Comparison of ENCODE assay signal across 8 cellular contexts in the genomic region with DNA sequence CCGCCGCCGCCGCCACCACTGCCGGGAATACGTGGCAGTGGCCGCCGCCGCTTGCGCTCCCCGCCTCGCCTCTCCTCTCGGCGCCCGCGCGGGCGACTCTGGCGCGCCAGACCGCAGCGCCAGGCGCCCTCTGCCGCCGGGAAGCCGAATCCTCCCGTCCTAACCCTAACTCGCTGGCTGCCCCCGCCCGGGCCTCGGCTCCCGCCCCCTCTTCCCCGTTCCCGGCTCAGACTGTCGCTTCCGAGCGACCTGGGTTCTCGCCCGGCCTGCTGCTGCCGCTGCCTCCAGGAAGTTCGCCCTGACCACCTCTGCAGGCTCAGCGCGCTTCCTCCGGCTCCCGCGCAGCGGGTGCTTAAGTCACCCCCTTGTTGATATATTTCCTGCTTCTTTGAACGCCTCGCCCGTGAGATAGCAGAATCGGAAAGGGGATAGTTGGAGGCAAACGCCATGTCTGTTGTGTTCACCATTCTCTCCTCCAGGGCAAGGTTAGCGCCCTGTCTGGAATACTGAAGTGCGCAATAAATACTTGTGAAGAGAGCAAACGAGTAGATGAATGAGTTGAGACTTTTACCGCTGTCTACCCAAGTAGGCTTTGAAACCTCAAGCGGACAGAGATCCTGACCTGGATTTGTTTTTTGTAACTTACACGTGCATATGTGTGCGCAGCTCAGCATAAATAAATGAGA. TPM values are rescaled to one million over a fixed set of nuclear protein-coding genes. Genes with fewer than 3 reads are reported as not detected.
DNase-seq lines count a peak whose midpoint lies in the region; ATAC-seq and TF ChIP-seq lines count a peak whose summit lies in the region.

SMCO4 (minus strand) TSS at position 100 of the 686 bp plus-strand sequence. CDS start 64,202 bp downstream, outside the sequence.

- H3K9me3 ChIP-seq in A673 (ENCODE audit: low read depth, low read length, poor library complexity, severe bottlenecking) (no peaks in the 10 kb centered on the region), iPS-18a (ENCODE audit: control insufficient read depth, low read depth, low read length) (no peaks in the 10 kb centered on the region), skeletal muscle satellite cell (replicated peaks; ENCODE audit: low read length) (no peaks in the 10 kb centered on the region)

- H3K9ac ChIP-seq in iPS-18a (ENCODE audit: low read length) (peak within 1 kb of the TSS; percentile 67), skeletal muscle satellite cell (ENCODE audit: low read depth, low read length) (peak within 1 kb of the TSS; percentile 73)

- POLR2A ChIA-PET in A673 (lab: Charles Lee; ENCODE audit: low non-redundant PET), result no interaction called here

- H3K27me3 ChIP-seq in A673 (replicated peaks; ENCODE audit: insufficient read depth, low read depth, low read length, poor library complexity) (no peaks in the 10 kb centered on the region), iPS-18a (ENCODE audit: control insufficient read depth, insufficient read depth, low read length) (no peaks in the 10 kb centered on the region), skeletal muscle satellite cell (ENCODE audit: control insufficient read depth, insufficient read depth, low read length) (peaks cover 18% of the 10 kb centered on the region)

- H3K36me3 Mint-ChIP-seq in brain, result no peaks in the 10 kb centered on the region

- no peak within 1 kb of the TSS for H3K27ac ChIP-seq in A673 (ENCODE audit: low read depth, low read length, poor library complexity, severe bottlenecking)
- H3K27ac ChIP-seq in iPS-18a (ENCODE audit: low read length), result no peak within 1 kb of the TSS

- no peaks in the 10 kb centered on the region for H3K4me1 ChIP-seq in A673 (ENCODE audit: insufficient read depth, low read length, poor library complexity, severe bottlenecking)
- H3K4me1 ChIP-seq in iPS-18a (ENCODE audit: control insufficient read depth, low read depth, low read length), result peaks cover 34% of the 10 kb centered on the region
- peaks cover 17% of the 10 kb centered on the region for H3K4me1 ChIP-seq in skeletal muscle satellite cell (ENCODE audit: control insufficient read depth, insufficient read depth, low read length)

- CTCF ChIA-PET in A673 (lab: Charles Lee), result no interaction called here

- ATAC-seq in GM18867 (IDR thresholded peaks at IDR 0.05; ENCODE audit: unreplicated experiment) (peak; percentile 87), HG03095 (IDR thresholded peaks at IDR 0.05; ENCODE audit: unreplicated experiment) (peak; percentile 85)

- H3K4me1 Mint-ChIP-seq in brain, result peaks cover 43% of the 10 kb centered on the region

- H3K27me3 Mint-ChIP-seq in brain, result peaks cover 22% of the 10 kb centered on the region

- H3K4me2 ChIP-seq in skeletal muscle satellite cell (ENCODE audit: low read length), result peak within 1 kb of the TSS; percentile 89

- peaks cover 0 to 3% (median 0%) of the 10 kb centered on the region in 5 experiments for H3K9me3 Mint-ChIP-seq in brain

- no TSS peak for BruUV-seq in A673 (replicated peaks; lab: Mats Ljungman, UMichigan)

- peak within 1 kb of the TSS; percentile 91 to 94 (median 91) for H3K4me3 Mint-ChIP-seq in brain

- H3K36me3 ChIP-seq in A673 (ENCODE audit: insufficient read depth, low read length, poor library complexity, severe bottlenecking), result no peaks in the 10 kb centered on the region
- H3K36me3 ChIP-seq in iPS-18a (ENCODE audit: control insufficient read depth, low read depth, low read length), result no peaks in the 10 kb centered on the region
- H3K36me3 ChIP-seq in skeletal muscle satellite cell (ENCODE audit: insufficient read depth, low read length), result no peaks in the 10 kb centered on the region

- H3K4me3 ChIP-seq in A673 (ENCODE audit: low read depth, low read length, poor library complexity, severe bottlenecking) (peak within 1 kb of the TSS; percentile 67), iPS-18a (ENCODE audit: low read length) (peak within 1 kb of the TSS; percentile 81), skeletal muscle satellite cell (ENCODE audit: low read length) (peak within 1 kb of the TSS; percentile 84)

- TF ChIP-seq CTCF in A673 (conservative IDR thresholded peaks at IDR 0.05; ENCODE audit: low read depth, low read length) (peak; percentile 70), brain (conservative IDR thresholded peaks at IDR 0.05) (peak; percentile 80 to 81)

- H3K27ac Mint-ChIP-seq in brain, result peak within 1 kb of the TSS; percentile 59 to 90 (median 85)

- DNase-seq in A673 (ENCODE audit: low spot score) (peak; percentile 91), NCI-H2107 treated with DMSO at 0.1 percent for 48 hours (lab: John Stamatoyannopoulos, UW; ENCODE audit: unreplicated experiment) (peak; percentile 48), UCSD-AML1 (lab: John Stamatoyannopoulos, UW; ENCODE audit: unreplicated experiment) (peak; percentile 85)

- intact Hi-C loops in A673 (cut with micrococcal nuclease; ENCODE audit: unreplicated experiment), result loop anchor here (2.0 to 5.0 kb wide), 2 partner anchors 109 to 309 kb away; no protein-coding TSS in a partner anchor

RNA-seq across cellular contexts. Expression of gene SMCO4, which starts in this region (rescaled TPM):
- total RNA-seq in A673 (2021), result 9.3 and 11.9 TPM in 2 replicates
- 14.0 TPM for polyA plus RNA-seq in brain (ENCODE audit: insufficient read depth, low read depth, low replicate concordance)
- total RNA-seq in skeletal muscle satellite cell (2012; rRNA removed), result 4.2 and 25.1 TPM in 2 replicates
